Comparison of ENCODE assay signal across 8 cellular contexts in the genomic region with DNA sequence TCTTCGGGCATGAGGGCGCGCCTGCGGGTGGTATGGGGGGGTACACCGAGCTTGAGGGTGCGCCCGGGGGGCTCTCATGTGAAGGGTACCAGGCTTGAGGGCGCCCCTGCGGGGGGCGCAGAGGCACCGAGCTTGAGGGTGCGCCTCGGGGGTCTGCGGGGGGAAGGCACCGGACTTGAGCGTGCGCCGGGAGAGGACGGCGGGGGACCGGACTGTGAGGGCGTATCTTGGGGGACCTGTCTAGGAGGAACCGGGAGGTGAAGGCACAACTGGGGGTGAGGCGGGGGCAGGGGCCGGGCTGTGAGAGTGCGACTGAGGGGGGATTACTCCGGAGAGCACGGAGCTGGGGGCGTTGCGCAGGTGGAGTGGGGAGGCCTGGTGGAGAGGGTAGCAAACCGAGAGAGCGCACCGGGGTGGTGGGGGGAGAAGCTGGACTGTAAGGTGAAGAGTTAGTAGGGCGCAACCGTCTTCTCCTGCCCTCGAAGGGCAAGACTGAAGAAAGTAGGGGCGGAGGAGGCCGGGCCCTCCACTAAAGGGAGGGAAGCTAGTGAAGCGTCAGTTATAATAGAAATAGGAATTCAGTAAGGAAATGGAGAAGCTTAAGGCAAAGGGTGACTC. TPM values are rescaled to one million over a fixed set of nuclear protein-coding genes. Genes with fewer than 3 reads are reported as not detected.
DNase-seq lines count a peak whose midpoint lies in the region; ATAC-seq and TF ChIP-seq lines count a peak whose summit lies in the region.

No MANE protein-coding gene starts in this region.

- H3K9me3 ChIP-seq in liver (ENCODE audit: control insufficient read depth in 4 of 4, low read length in 3 of 4): no peaks in the 10 kb centered on the region

- DNase-seq in HEK293T (ENCODE audit: extremely low spot score) (peak; percentile 14), chondrocyte (ENCODE audit: low spot score) (no peak), occipital lobe (lab: John Stamatoyannopoulos, UW) (no peak)
- peak; percentile 18 for DNase-seq in stimulated activated CD8-positive, alpha-beta memory T cell treated with anti-CD3 and anti-CD28 coated beads, Interleukin-15, amount 100 ng/mL, for 24 hours (ENCODE audit: low read depth)

- no peak for TF ChIP-seq RAD21 in liver (IDR thresholded peaks at IDR 0.05)

- H3K27me3 ChIP-seq in liver (ENCODE audit: control insufficient read depth in 4 of 4, insufficient read depth in 4 of 4, low read length in 3 of 4): no peaks in the 10 kb centered on the region

- peaks cover 30% of the 10 kb centered on the region for H3K4me1 Mint-ChIP-seq in chondrocyte (ENCODE audit: low read depth)

- H3K4me1 ChIP-seq in liver (ENCODE audit: control insufficient read depth in 4 of 4, insufficient read depth in 4 of 4, low read length in 3 of 4): peaks cover 9 to 25% (median 20%) of the 10 kb centered on the region in 4 donors

- peak overlapping the region; percentile 98 to 100 for H3K9ac ChIP-seq in liver (ENCODE audit: low read depth in 1 of 2, low read length in 2 of 2)

- no peak for ATAC-seq in HG03432 (IDR thresholded peaks at IDR 0.05; ENCODE audit: unreplicated experiment)
- no peak for ATAC-seq in HG02763 (IDR thresholded peaks at IDR 0.05; ENCODE audit: unreplicated experiment)

- CTCF ChIA-PET in HEK293T (lab: Yijun Ruan, JAX): interaction anchor here (0.6 to 1.3 kb wide), 2 partner anchors 68 to 102 kb away, joined by 3 to 6 read pairs; no protein-coding TSS in a partner anchor

- H3K4me3 Mint-ChIP-seq in chondrocyte (ENCODE audit: unreplicated experiment): peak overlapping the region; percentile 97

- no peaks in the 10 kb centered on the region for H3K36me3 Mint-ChIP-seq in chondrocyte (ENCODE audit: low read depth)

- H3K27me3 Mint-ChIP-seq in chondrocyte (ENCODE audit: low read depth): no peaks in the 10 kb centered on the region

- H3K27ac ChIP-seq in VCaP: peak overlapping the region; percentile 100
- H3K27ac ChIP-seq in liver (ENCODE audit: low read depth in 1 of 2, low read length in 2 of 2): peak overlapping the region; percentile 100

- no peak for TF ChIP-seq CTCF in VCaP (conservative IDR thresholded peaks at IDR 0.05)
- no peak for TF ChIP-seq CTCF in chondrocyte (IDR thresholded peaks at IDR 0.05)
- TF ChIP-seq CTCF in liver (IDR thresholded peaks at IDR 0.05; ENCODE audit: low read depth, low read length, missing input control): no peak

- 1% methylated on average over 39 of the region's 39 CpGs for WGBS in liver

- H3K4me3 ChIP-seq in liver (ENCODE audit: low read depth in 1 of 3, low read length in 3 of 3): peak overlapping the region; percentile 73 to 99 (median 93)

- POLR2A ChIA-PET in HEK293T (lab: Yijun Ruan, JAX): interaction anchor here (0.6 to 2.8 kb wide), 20 partner anchors 9 to 219 kb away, joined by 3 to 16 read pairs (median 4); a partner anchor contains a TSS

- H3K9me3 Mint-ChIP-seq in chondrocyte (ENCODE audit: low read depth): no peaks in the 10 kb centered on the region

- H3K36me3 ChIP-seq in liver (ENCODE audit: control insufficient read depth in 4 of 4, insufficient read depth in 3 of 4, low read depth in 1 of 4, low read length in 3 of 4): no peaks in the 10 kb centered on the region

- peak overlapping the region; percentile 99 for H3K27ac Mint-ChIP-seq in chondrocyte (ENCODE audit: unreplicated experiment)

TF ChIP-seq in HEK293T, 16 proteins besides CTCF, POLR2A, EP300 and RAD21:
- TF ChIP-seq ELF4 (IDR thresholded peaks at IDR 0.05) (no peak), FOXK2 (IDR thresholded peaks at IDR 0.05) (no peak)

TF ChIP-seq in liver, 16 proteins besides CTCF, POLR2A, EP300 and RAD21:
- TF ChIP-seq EGR1 (IDR thresholded peaks at IDR 0.05; ENCODE audit: low read depth in 2 of 2) (no peak), FOXA1 (IDR thresholded peaks at IDR 0.05) (no peak), SP1 (IDR thresholded peaks at IDR 0.05) (no peak), YY1 (IDR thresholded peaks at IDR 0.05) (no peak), HNF4G (IDR thresholded peaks at IDR 0.05) (no peak), FOXA2 (IDR thresholded peaks at IDR 0.05) (no peak), TAF1 (conservative IDR thresholded peaks at IDR 0.05) (no peak), HNF4A (conservative IDR thresholded peaks at IDR 0.05) (no peak), RXRA (IDR thresholded peaks at IDR 0.05) (no peak), NR2F2 (IDR thresholded peaks at IDR 0.05) (no peak), JUND (IDR thresholded peaks at IDR 0.05) (no peak), GABPA (IDR thresholded peaks at IDR 0.05 in 1 of 2, conservative IDR thresholded peaks at IDR 0.05 in 1 of 2) (no peak)
- TF ChIP-seq, protein P1, sequence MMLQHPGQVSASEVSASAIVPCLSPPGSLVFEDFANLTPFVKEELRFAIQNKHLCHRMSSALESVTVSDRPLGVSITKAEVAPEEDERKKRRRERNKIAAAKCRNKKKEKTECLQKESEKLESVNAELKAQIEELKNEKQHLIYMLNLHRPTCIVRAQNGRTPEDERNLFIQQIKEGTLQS (IDR thresholded peaks at IDR 0.05): no peak
- TF ChIP-seq, protein P2, sequence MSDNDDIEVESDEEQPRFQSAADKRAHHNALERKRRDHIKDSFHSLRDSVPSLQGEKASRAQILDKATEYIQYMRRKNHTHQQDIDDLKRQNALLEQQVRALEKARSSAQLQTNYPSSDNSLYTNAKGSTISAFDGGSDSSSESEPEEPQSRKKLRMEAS (IDR thresholded peaks at IDR 0.05): no peak
- TF ChIP-seq, protein P3, sequence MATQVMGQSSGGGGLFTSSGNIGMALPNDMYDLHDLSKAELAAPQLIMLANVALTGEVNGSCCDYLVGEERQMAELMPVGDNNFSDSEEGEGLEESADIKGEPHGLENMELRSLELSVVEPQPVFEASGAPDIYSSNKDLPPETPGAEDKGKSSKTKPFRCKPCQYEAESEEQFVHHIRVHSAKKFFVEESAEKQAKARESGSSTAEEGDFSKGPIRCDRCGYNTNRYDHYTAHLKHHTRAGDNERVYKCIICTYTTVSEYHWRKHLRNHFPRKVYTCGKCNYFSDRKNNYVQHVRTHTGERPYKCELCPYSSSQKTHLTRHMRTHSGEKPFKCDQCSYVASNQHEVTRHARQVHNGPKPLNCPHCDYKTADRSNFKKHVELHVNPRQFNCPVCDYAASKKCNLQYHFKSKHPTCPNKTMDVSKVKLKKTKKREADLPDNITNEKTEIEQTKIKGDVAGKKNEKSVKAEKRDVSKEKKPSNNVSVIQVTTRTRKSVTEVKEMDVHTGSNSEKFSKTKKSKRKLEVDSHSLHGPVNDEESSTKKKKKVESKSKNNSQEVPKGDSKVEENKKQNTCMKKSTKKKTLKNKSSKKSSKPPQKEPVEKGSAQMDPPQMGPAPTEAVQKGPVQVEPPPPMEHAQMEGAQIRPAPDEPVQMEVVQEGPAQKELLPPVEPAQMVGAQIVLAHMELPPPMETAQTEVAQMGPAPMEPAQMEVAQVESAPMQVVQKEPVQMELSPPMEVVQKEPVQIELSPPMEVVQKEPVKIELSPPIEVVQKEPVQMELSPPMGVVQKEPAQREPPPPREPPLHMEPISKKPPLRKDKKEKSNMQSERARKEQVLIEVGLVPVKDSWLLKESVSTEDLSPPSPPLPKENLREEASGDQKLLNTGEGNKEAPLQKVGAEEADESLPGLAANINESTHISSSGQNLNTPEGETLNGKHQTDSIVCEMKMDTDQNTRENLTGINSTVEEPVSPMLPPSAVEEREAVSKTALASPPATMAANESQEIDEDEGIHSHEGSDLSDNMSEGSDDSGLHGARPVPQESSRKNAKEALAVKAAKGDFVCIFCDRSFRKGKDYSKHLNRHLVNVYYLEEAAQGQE (IDR thresholded peaks at IDR 0.05): no peak
- TF ChIP-seq, protein P4, sequence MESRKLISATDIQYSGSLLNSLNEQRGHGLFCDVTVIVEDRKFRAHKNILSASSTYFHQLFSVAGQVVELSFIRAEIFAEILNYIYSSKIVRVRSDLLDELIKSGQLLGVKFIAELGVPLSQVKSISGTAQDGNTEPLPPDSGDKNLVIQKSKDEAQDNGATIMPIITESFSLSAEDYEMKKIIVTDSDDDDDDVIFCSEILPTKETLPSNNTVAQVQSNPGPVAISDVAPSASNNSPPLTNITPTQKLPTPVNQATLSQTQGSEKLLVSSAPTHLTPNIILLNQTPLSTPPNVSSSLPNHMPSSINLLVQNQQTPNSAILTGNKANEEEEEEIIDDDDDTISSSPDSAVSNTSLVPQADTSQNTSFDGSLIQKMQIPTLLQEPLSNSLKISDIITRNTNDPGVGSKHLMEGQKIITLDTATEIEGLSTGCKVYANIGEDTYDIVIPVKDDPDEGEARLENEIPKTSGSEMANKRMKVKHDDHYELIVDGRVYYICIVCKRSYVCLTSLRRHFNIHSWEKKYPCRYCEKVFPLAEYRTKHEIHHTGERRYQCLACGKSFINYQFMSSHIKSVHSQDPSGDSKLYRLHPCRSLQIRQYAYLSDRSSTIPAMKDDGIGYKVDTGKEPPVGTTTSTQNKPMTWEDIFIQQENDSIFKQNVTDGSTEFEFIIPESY (IDR thresholded peaks at IDR 0.05): no peak
TF ChIP-seq in liver: peak in this region for 0.

RNA-seq across cellular contexts. Expression of a gene that starts 1.1 kb away (rescaled TPM):
- total RNA-seq in chondrocyte (135 to 156 TPM (median 136 TPM) in 3 replicates), liver (10 to 100 TPM; 74.5 to 98.4 TPM), occipital lobe (283 TPM)
- 10 to 100 TPM; 11.3 to 13.2 TPM for polyA plus RNA-seq in liver

Comparison
In these comparisons a context has a peak if more than half of its experiments do, and no peak if none do; other contexts are left out.
1. DNase-seq: peak in HEK293T (single experiment) and stimulated activated CD8-positive, alpha-beta memory T cell treated with anti-CD3 and anti-CD28 coated beads, Interleukin-15, amount 100 ng/mL, for 24 hours (single experiment); none in chondrocyte (single experiment) and occipital lobe (single experiment).